Comparison of ENCODE assay signal across 18 cellular contexts in the genomic region with DNA sequence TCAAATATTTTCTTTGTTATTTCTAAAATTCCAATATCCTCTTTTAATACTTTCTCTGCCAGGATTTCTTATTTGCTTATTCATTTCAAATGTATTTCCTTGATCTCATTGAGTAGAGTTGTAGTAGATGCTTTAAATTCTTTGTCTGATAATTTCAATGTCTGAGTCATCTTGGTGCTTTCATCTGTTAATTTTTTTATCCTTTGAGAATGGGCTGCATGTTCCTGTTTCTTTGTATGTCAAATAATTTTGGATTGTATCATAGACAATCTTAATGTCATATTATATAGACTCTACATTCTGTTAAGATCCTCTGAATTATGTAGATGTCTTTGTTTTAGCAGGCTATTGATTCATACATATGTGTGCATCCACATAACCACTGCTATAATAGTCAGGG. TPM values are rescaled to one million over a fixed set of nuclear protein-coding genes. Genes with fewer than 3 reads are reported as not detected.
DNase-seq lines count a peak whose midpoint lies in the region; ATAC-seq, FAIRE-seq and TF ChIP-seq lines count a peak whose summit lies in the region.
"Had no signal": no experiment of that assay in that cellular context is flagged by ENCODE, and none has a peak within 500 bp of the region (broad histone marks: within the 10 kb centered on the region; RNA-seq: fewer than 3 reads in every experiment).

No MANE protein-coding gene starts in this region.

- H3K4me3 ChIP-seq in adipocyte (ENCODE audit: low read length) (no peak overlapping the region), small intestine (ENCODE audit: low read depth in 1 of 2, low read length in 2 of 2) (no peak overlapping the region)
- H3K4me3 ChIP-seq: ascending aorta, K562, tibial nerve had no signal

- no peak overlapping the region for H3K27ac Mint-ChIP-seq in activated T-cell treated with anti-CD3 and anti-CD28 coated beads, Interleukin-2, amount 50 U/mL, for 24 hours
- H3K27ac Mint-ChIP-seq: effector memory CD8-positive, alpha-beta T cell had no signal

- peak; percentile 72 for DNase-seq in HS-27A (ENCODE audit: low read depth)
- DNase-seq in adipocyte (ENCODE audit: low read depth): peak; percentile 52
- DNase-seq in foreskin keratinocyte: peak; percentile 53 to 83
- DNase-seq in small intestine: no peak
- no peak for DNase-seq in activated CD4-positive, alpha-beta T cell treated with anti-CD3 and anti-CD28 coated beads, Interleukin-2, amount 50 U/mL, for 48 hours
- DNase-seq in activated T-cell treated with anti-CD3 and anti-CD28 coated beads, Interleukin-2, amount 50 U/mL, for 24 hours: no peak
- DNase-seq: activated T-cell treated with anti-CD3 and anti-CD28 coated beads, Interleukin-2, amount 50 U/mL, for 1 hour; effector memory CD8-positive, alpha-beta T cell; hypothalamus; NCI-H1930; nucleus accumbens had no signal

- ATAC-seq in foreskin keratinocyte (no peak), GM21381 (IDR thresholded peaks at IDR 0.05; ENCODE audit: unreplicated experiment) (no peak), GM18868 (IDR thresholded peaks at IDR 0.05; ENCODE audit: unreplicated experiment) (no peak)
- ATAC-seq: effector memory CD8-positive, alpha-beta T cell; K562 had no signal

- peak; percentile 10 for FAIRE-seq in small intestine (lab: Jason Lieb, UNC)
- FAIRE-seq: D721Med, K562 had no signal

- H3K9me3 ChIP-seq in adipocyte (ENCODE audit: control insufficient read depth, low read length) (peaks cover 6% of the 10 kb centered on the region), small intestine (ENCODE audit: control insufficient read depth, low read depth) (no peaks in the 10 kb centered on the region)
- H3K9me3 ChIP-seq: ascending aorta had no signal

- no peaks in the 10 kb centered on the region for H3K27me3 ChIP-seq in adipocyte (replicated peaks; ENCODE audit: control insufficient read depth, insufficient read depth, low read length)
- no peaks in the 10 kb centered on the region for H3K27me3 ChIP-seq in foreskin keratinocyte
- H3K27me3 ChIP-seq in small intestine (ENCODE audit: control insufficient read depth in 2 of 2, insufficient read depth in 2 of 2, low read length in 2 of 2): peaks cover 0 to 2% of the 10 kb centered on the region in 2 donors
- H3K27me3 ChIP-seq: ascending aorta, tibial nerve had no signal

- H3K27ac ChIP-seq in foreskin keratinocyte: no peak overlapping the region
- H3K27ac ChIP-seq in small intestine (ENCODE audit: low read depth in 1 of 2, low read length in 1 of 2): no peak overlapping the region
- H3K27ac ChIP-seq: ascending aorta, tibial nerve had no signal

- no peak for TF ChIP-seq CTCF in foreskin keratinocyte (conservative IDR thresholded peaks at IDR 0.05)

- H3K9ac ChIP-seq in adipocyte (ENCODE audit: low read length): peak overlapping the region; percentile 53

- peaks cover 8% of the 10 kb centered on the region for H3K27me3 Mint-ChIP-seq in activated T-cell treated with anti-CD3 and anti-CD28 coated beads, Interleukin-2, amount 50 U/mL, for 24 hours

- H3K9me3 Mint-ChIP-seq in activated T-cell treated with anti-CD3 and anti-CD28 coated beads, Interleukin-2, amount 50 U/mL, for 24 hours: peaks cover 2% of the 10 kb centered on the region
- H3K9me3 Mint-ChIP-seq: effector memory CD8-positive, alpha-beta T cell had no signal

- no peak overlapping the region for H3K4me3 Mint-ChIP-seq in activated T-cell treated with anti-CD3 and anti-CD28 coated beads, Interleukin-2, amount 50 U/mL, for 24 hours
- H3K4me3 Mint-ChIP-seq: effector memory CD8-positive, alpha-beta T cell had no signal

- H3K4me1 Mint-ChIP-seq in activated T-cell treated with anti-CD3 and anti-CD28 coated beads, Interleukin-2, amount 50 U/mL, for 24 hours (ENCODE audit: low read depth): peaks cover 15% of the 10 kb centered on the region

- no peaks in the 10 kb centered on the region for H3K36me3 Mint-ChIP-seq in activated T-cell treated with anti-CD3 and anti-CD28 coated beads, Interleukin-2, amount 50 U/mL, for 24 hours (ENCODE audit: low read depth)

- H3K4me1 ChIP-seq in adipocyte (ENCODE audit: control insufficient read depth, insufficient read depth, low read length) (peaks cover 27% of the 10 kb centered on the region), foreskin keratinocyte (peaks cover 42% of the 10 kb centered on the region), small intestine (ENCODE audit: control insufficient read depth in 2 of 2, insufficient read depth in 1 of 2, low read depth in 1 of 2, low read length in 1 of 2) (no peaks in the 10 kb centered on the region)
- H3K4me1 ChIP-seq: ascending aorta, tibial nerve had no signal

- H3K36me3 ChIP-seq in adipocyte (ENCODE audit: control insufficient read depth, insufficient read depth, low read length, severe bottlenecking) (no peaks in the 10 kb centered on the region), small intestine (ENCODE audit: control insufficient read depth in 2 of 2, insufficient read depth in 2 of 2, low read length in 2 of 2) (no peaks in the 10 kb centered on the region)
- H3K36me3 ChIP-seq: ascending aorta, tibial nerve had no signal

RNA-seq across cellular contexts. Expression of gene MYEOV, which starts 57.5 kb away (rescaled TPM):
- 3.0 and 5.4 TPM in 2 replicates for total RNA-seq in foreskin keratinocyte
- 2.1 and 4.4 TPM in 2 replicates for polyA plus RNA-seq in foreskin keratinocyte
- polyA plus RNA-seq in small intestine: 1 to 10 TPM in 2 of 3 donors, under 1 TPM in 1; 0.67 to 3.6 (median 2.4) TPM
- total RNA-seq: ascending aorta, lung microvascular endothelial cell had no signal

Comparison
In these comparisons a context has a peak if more than half of its experiments do, and no peak if none do; other contexts are left out.
1. DNase-seq: peak in HS-27A (single experiment), adipocyte (single experiment) and foreskin keratinocyte (2 of 2); none in small intestine (single experiment), activated CD4-positive, alpha-beta T cell treated with anti-CD3 and anti-CD28 coated beads, Interleukin-2, amount 50 U/mL, for 48 hours (0 of 2) and activated T-cell treated with anti-CD3 and anti-CD28 coated beads, Interleukin-2, amount 50 U/mL, for 24 hours (single experiment).